ENCODE assay signal across 1 cellular context in the genomic region with DNA sequence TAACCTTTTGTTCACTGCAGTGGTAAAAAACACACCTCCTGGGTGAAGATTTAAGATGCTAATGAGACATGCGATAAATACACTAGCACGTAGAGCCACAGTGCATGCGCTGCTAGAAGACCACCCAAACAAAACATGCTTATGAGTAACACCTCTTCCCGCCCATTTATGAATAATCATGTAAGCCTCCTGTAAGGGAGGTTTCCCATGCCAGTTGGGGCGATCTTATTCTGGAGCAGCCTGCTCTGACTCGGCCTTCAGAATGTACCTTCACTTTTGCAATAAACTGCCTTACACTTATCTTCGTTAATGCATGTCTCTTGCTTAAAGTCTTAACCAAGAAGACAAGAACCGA.
TF ChIP-seq lines count a peak whose summit lies in the region.

No MANE protein-coding gene starts in this region.

TF ChIP-seq in K562, 482 proteins besides CTCF, POLR2A, EP300 and RAD21:
- TF ChIP-seq PML (IDR thresholded peaks at IDR 0.05; ENCODE audit: low read length), result 0 out of 2 replicates have a peak, but pooled peaks have one; percentile 7
- no peak for TF ChIP-seq TOE1 (IDR thresholded peaks at IDR 0.05; ENCODE audit: borderline replicate concordance)
- no peak; the same call in 1 of the 2 replicates for TF ChIP-seq TOE1 (CRISPR knock-in tag; IDR thresholded peaks at IDR 0.05; ENCODE audit: borderline replicate concordance, low read depth)
- TF ChIP-seq ZNF764 (CRISPR knock-in tag; IDR thresholded peaks at IDR 0.05; ENCODE audit: low read depth), result no peak
- TF ChIP-seq TBL1XR1 (IDR thresholded peaks at IDR 0.05; ENCODE audit: low read length in 2 of 2), result peak in 1 of 2 experiments; percentile 9; a peak in 1 of 4 replicates
- TF ChIP-seq, protein P1, sequence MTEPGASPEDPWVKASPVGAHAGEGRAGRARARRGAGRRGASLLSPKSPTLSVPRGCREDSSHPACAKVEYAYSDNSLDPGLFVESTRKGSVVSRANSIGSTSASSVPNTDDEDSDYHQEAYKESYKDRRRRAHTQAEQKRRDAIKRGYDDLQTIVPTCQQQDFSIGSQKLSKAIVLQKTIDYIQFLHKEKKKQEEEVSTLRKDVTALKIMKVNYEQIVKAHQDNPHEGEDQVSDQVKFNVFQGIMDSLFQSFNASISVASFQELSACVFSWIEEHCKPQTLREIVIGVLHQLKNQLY (CRISPR knock-in tag; conservative IDR thresholded peaks at IDR 0.05), result peak in 1 of 2 experiments; percentile 73; a peak in 1 of 4 replicates
- TF ChIP-seq ZC3H4 (CRISPR knock-in tag; IDR thresholded peaks at IDR 0.05; ENCODE audit: borderline replicate concordance), result 0 out of 2 replicates have a peak, but pooled peaks have one; percentile 32
- TF ChIP-seq, protein P2, sequence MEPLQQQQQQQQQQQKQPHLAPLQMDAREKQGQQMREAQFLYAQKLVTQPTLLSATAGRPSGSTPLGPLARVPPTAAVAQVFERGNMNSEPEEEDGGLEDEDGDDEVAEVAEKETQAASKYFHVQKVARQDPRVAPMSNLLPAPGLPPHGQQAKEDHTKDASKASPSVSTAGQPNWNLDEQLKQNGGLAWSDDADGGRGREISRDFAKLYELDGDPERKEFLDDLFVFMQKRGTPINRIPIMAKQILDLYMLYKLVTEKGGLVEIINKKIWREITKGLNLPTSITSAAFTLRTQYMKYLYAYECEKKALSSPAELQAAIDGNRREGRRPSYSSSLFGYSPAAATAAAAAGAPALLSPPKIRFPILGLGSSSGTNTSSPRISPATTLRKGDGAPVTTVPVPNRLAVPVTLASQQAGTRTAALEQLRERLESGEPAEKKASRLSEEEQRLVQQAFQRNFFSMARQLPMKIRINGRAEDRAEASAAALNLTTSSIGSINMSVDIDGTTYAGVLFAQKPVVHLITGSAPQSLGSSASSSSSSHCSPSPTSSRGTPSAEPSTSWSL (CRISPR knock-in tag; IDR thresholded peaks at IDR 0.05; ENCODE audit: borderline replicate concordance), result 0 out of 2 replicates have a peak, but pooled peaks have one; percentile 2
- no peak; the same call in 1 of the 2 replicates for TF ChIP-seq NR4A1 (CRISPR knock-in tag; IDR thresholded peaks at IDR 0.05)
- TF ChIP-seq NR4A1 (tag; IDR thresholded peaks at IDR 0.05), result no peak
- peak; percentile 50; the same call in 1 of the 2 replicates for TF ChIP-seq MED1 (CRISPR knock-in tag; IDR thresholded peaks at IDR 0.05; ENCODE audit: borderline replicate concordance)
- no peak for TF ChIP-seq MYNN (IDR thresholded peaks at IDR 0.05)
- 0 out of 2 replicates have a peak, but pooled peaks have one; percentile 0 for TF ChIP-seq MYNN (CRISPR knock-in tag; IDR thresholded peaks at IDR 0.05)
- TF ChIP-seq FIP1L1 (IDR thresholded peaks at IDR 0.05; ENCODE audit: low read depth, low read length, poor library complexity, severe bottlenecking), result no peak
- TF ChIP-seq ILK (tag; IDR thresholded peaks at IDR 0.05; ENCODE audit: borderline replicate concordance, low read depth), result no peak
- TF ChIP-seq GTF2F1 (IDR thresholded peaks at IDR 0.05; ENCODE audit: low read depth, low read length), result peak; percentile 44; the same call in 1 of the 2 replicates
